18 cellular contexts compared by ENCODE assay signal in genomic region chr16:24430937-24431760, GRCh38.
DNase-seq lines count a peak whose midpoint lies in the region; ATAC-seq and TF ChIP-seq lines count a peak whose summit lies in the region.
"Had no signal": no experiment of that assay in that cellular context is flagged by ENCODE, and none has a peak within 500 bp of the region (broad histone marks: within the 10 kb centered on the region; RNA-seq: fewer than 3 reads in every experiment).

No MANE protein-coding gene starts in this region.

- TF ChIP-seq CTCF in GM10248 (IDR thresholded peaks at IDR 0.05; ENCODE audit: control extremely low read depth, extremely low read depth, low read depth, missing control alignments) (no peak), ascending aorta (IDR thresholded peaks at IDR 0.05) (no peak)

- H3K56ac ChIP-seq in mesendoderm (ENCODE audit: low read length), result no peak overlapping the region

- H3K4me3 ChIP-seq in mesendoderm (ENCODE audit: low read length) (no peak overlapping the region), ascending aorta (no peak overlapping the region)
- H3K4me3 ChIP-seq: thyroid gland had no signal

- peak; percentile 10 for DNase-seq in NK-92 treated with Interleukin-12 subunit alpha and Interleukin-12 subunit beta, amount 100 ng/mL, for 24 hours (lab: John Stamatoyannopoulos, UW)
- no peak for DNase-seq in NK-92 (lab: John Stamatoyannopoulos, UW; ENCODE audit: unreplicated experiment)
- peak; percentile 42 for DNase-seq in RKO (ENCODE audit: low spot score)
- peak; percentile 29 for DNase-seq in mesendoderm
- no peak for DNase-seq in GM10248 (ENCODE audit: extremely low spot score)
- no peak for DNase-seq in ascending aorta (ENCODE audit: low spot score in 2 of 2)
- DNase-seq: activated CD8-positive, alpha-beta memory T cell treated with anti-CD3 and anti-CD28 coated beads, Interleukin-2, amount 10 ng/mL, durations not matched to agents 7 days and 5 days; activated naive CD4-positive, alpha-beta T cell; central memory CD4-positive, alpha-beta T cell; glutamatergic neuron; NCI-H1417 treated with DMSO at 0.1 percent for 48 hours; NCI-H524; SHP77 treated with DMSO at 0.1 percent for 48 hours; thyroid gland had no signal

- H4K5ac ChIP-seq in mesendoderm (ENCODE audit: low read length), result no peak overlapping the region

- H3K4me1 ChIP-seq in mesendoderm (ENCODE audit: control insufficient read depth, low read depth, low read length) (no peaks in the 10 kb centered on the region), ascending aorta (no peaks in the 10 kb centered on the region)
- H3K4me1 ChIP-seq: parathyroid adenoma, thyroid gland had no signal

- CTCF ChIA-PET in GM10248 (lab: Yijun Ruan, JAX), result no interaction called here

- peak; percentile 66 for ATAC-seq in HG02870 (IDR thresholded peaks at IDR 0.05; ENCODE audit: unreplicated experiment)
- no peak for ATAC-seq in GM21723 (IDR thresholded peaks at IDR 0.05; ENCODE audit: unreplicated experiment)
- ATAC-seq: activated CD8-positive, alpha-beta memory T cell treated with anti-CD3 and anti-CD28 coated beads, Interleukin-2, amount 10 ng/mL, durations not matched to agents 7 days and 5 days had no signal

- H3K18ac ChIP-seq in mesendoderm (ENCODE audit: low read length), result no peak overlapping the region

- no peaks in the 10 kb centered on the region for H3K79me2 ChIP-seq in mesendoderm (ENCODE audit: control insufficient read depth, insufficient read depth, low read length)
- H3K79me2 ChIP-seq: parathyroid adenoma had no signal

- H2BK15ac ChIP-seq in mesendoderm (replicated peaks; ENCODE audit: low read depth), result no peak overlapping the region

- no peak overlapping the region for H3K9ac ChIP-seq in mesendoderm (ENCODE audit: low read length)
- H3K9ac ChIP-seq: parathyroid adenoma had no signal

- no peak overlapping the region for H3K4me2 ChIP-seq in mesendoderm (ENCODE audit: low read length)

- POLR2A ChIA-PET in GM10248 (lab: Yijun Ruan, JAX), result no interaction called here

- no peak overlapping the region for H3K4ac ChIP-seq in mesendoderm (ENCODE audit: low read depth, low read length)

- H3K27me3 ChIP-seq in mesendoderm (ENCODE audit: insufficient read depth, low read length, poor library complexity) (no peaks in the 10 kb centered on the region), ascending aorta (no peaks in the 10 kb centered on the region)
- H3K27me3 ChIP-seq: thyroid gland had no signal

- no CpG with 5 or more reads among the region's 6 CpGs for WGBS in mesendoderm (ENCODE audit: extremely low coverage, insufficient coverage, low lambda C conversion rate)

- H4K8ac ChIP-seq in mesendoderm (ENCODE audit: low read depth, low read length), result no peak overlapping the region

- H2BK5ac ChIP-seq in mesendoderm (ENCODE audit: low read length), result no peak overlapping the region

- no peak overlapping the region for H3K23ac ChIP-seq in mesendoderm (ENCODE audit: low read length)

- H3K36me3 ChIP-seq in mesendoderm (ENCODE audit: control insufficient read depth, insufficient read depth, low read length) (no peaks in the 10 kb centered on the region), ascending aorta (no peaks in the 10 kb centered on the region)
- H3K36me3 ChIP-seq: thyroid gland had no signal

- H2AK5ac ChIP-seq in mesendoderm (ENCODE audit: low read length), result no peak overlapping the region

- no peaks in the 10 kb centered on the region for H3K9me3 ChIP-seq in ascending aorta
- H3K9me3 ChIP-seq: thyroid gland had no signal

- H3K79me1 ChIP-seq in mesendoderm (ENCODE audit: low read length), result no peaks in the 10 kb centered on the region

- intact Hi-C loops in ascending aorta (cut with DNase I), result no loop called here

- H3K27ac ChIP-seq in mesendoderm (ENCODE audit: low read depth, low read length), result no peak overlapping the region
- H3K27ac ChIP-seq in ascending aorta, result no peak overlapping the region
- H3K27ac ChIP-seq: 22Rv1, parathyroid adenoma, thyroid gland had no signal

- no peak overlapping the region for H2BK120ac ChIP-seq in mesendoderm (ENCODE audit: low read depth, low read length)

Comparison
In these comparisons a context has a peak if more than half of its experiments do, and no peak if none do; other contexts are left out.
1. DNase-seq: peak in NK-92 treated with Interleukin-12 subunit alpha and Interleukin-12 subunit beta, amount 100 ng/mL, for 24 hours (single experiment), RKO (single experiment) and mesendoderm (single experiment); none in NK-92 (single experiment), GM10248 (single experiment) and ascending aorta (0 of 2).